Comparison of ENCODE assay signal across 15 cellular contexts in the genomic region with DNA sequence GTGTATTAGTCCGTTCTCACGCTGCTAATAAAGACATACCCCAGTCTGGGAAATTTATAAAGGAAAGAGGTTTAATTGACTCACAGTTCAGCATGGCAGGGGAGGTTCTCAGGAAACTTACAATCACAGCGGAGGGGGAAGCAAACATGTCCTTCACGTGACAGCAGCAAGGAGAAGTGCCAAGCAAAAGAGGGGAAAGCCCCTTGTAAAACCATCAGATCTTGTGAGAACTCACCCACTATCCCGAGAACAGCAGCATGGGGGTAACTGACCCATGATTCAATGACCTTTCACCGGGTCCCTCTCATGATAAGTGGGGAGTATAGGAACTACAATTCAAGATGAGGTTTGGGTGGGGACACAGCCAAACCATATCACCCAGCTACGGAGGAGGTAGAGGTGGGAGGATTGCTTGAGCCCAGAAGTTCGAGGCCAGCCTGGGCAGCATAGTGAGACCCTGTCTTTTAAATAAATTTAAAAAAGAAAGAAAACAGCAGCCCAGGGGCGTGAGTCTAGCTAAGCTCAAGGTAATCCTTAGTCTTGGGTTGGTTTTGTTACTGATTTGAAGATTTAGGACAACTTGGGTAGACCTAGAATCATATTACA.
"Had no signal": no experiment of that assay in that cellular context is flagged by ENCODE, and none has a peak within 500 bp of the region (broad histone marks: within the 10 kb centered on the region; RNA-seq: fewer than 3 reads in every experiment).

No MANE protein-coding gene starts in this region.

- H3K4me3 ChIP-seq: breast epithelium, spleen had no signal

- H3K4me1 ChIP-seq: breast epithelium had no signal

- H3K36me3 ChIP-seq: breast epithelium, spleen had no signal

- H3K27me3 Mint-ChIP-seq: activated CD4-positive, alpha-beta T cell treated with anti-CD3 and anti-CD28 coated beads, Interleukin-2, amount 10 ng/mL, durations not matched to agents 7 days and 5 days; activated CD8-positive, alpha-beta memory T cell treated with anti-CD3 and anti-CD28 coated beads, Interleukin-2, amount 10 ng/mL, durations not matched to agents 7 days and 5 days had no signal

- H3K27ac ChIP-seq: breast epithelium had no signal

- H3K9me3 ChIP-seq: breast epithelium, spleen had no signal

- H3K27me3 ChIP-seq: breast epithelium, spleen had no signal

- H3K27ac Mint-ChIP-seq: activated CD8-positive, alpha-beta memory T cell treated with anti-CD3 and anti-CD28 coated beads, Interleukin-2, amount 10 ng/mL, durations not matched to agents 7 days and 5 days; activated naive CD4-positive, alpha-beta T cell treated with anti-CD3 and anti-CD28 coated beads, Interleukin-2, amount 50 U/mL, for 72 hours; natural killer cell had no signal

- H3K4me1 Mint-ChIP-seq: natural killer cell had no signal

- H3K9me3 Mint-ChIP-seq: activated CD4-positive, alpha-beta T cell treated with anti-CD3 and anti-CD28 coated beads, Interleukin-2, amount 10 ng/mL, durations not matched to agents 7 days and 5 days; activated naive CD4-positive, alpha-beta T cell treated with anti-CD3 and anti-CD28 coated beads, Interleukin-2, amount 50 U/mL, for 72 hours; activated T-cell treated with anti-CD3 and anti-CD28 coated beads, Interleukin-2, amount 50 U/mL, for 4 hours; natural killer cell had no signal

- DNase-seq: activated CD4-positive, alpha-beta T cell treated with anti-CD3 and anti-CD28 coated beads, Interleukin-2, amount 10 ng/mL, durations not matched to agents 7 days and 5 days; activated CD8-positive, alpha-beta memory T cell treated with anti-CD3 and anti-CD28 coated beads, Interleukin-2, amount 10 ng/mL, durations not matched to agents 7 days and 5 days; activated effector memory CD4-positive, alpha-beta T cell treated with anti-CD3 and anti-CD28 coated beads, Interleukin-2, amount 50 U/mL, for 16 hours; activated T-cell treated with anti-CD3 and anti-CD28 coated beads, Interleukin-2, amount 50 U/mL, for 4 hours; aorta; dermis blood vessel endothelial cell; hypothalamus; midbrain; natural killer cell; spleen; stimulated activated CD4-positive, alpha-beta T cell treated with anti-CD3 and anti-CD28 coated beads, Interleukin-1b, Interleukin-23, amount 100 ng/mL, for 48 hours; stimulated activated naive CD8-positive, alpha-beta T cell treated with anti-CD3 and anti-CD28 coated beads, Interleukin-15, Interleukin-2, amounts not matched to agents 100 U/mL and 50 U/mL, for 24 hours; T-helper 1 cell had no signal

- H3K4me3 Mint-ChIP-seq: activated CD4-positive, alpha-beta T cell treated with anti-CD3 and anti-CD28 coated beads, Interleukin-2, amount 10 ng/mL, durations not matched to agents 7 days and 5 days; activated CD8-positive, alpha-beta memory T cell treated with anti-CD3 and anti-CD28 coated beads, Interleukin-2, amount 10 ng/mL, durations not matched to agents 7 days and 5 days; activated T-cell treated with anti-CD3 and anti-CD28 coated beads, Interleukin-2, amount 50 U/mL, for 4 hours; natural killer cell had no signal

- H3K36me3 Mint-ChIP-seq: activated naive CD4-positive, alpha-beta T cell treated with anti-CD3 and anti-CD28 coated beads, Interleukin-2, amount 50 U/mL, for 72 hours; natural killer cell had no signal
